Comparison of ENCODE assay signal across 15 cellular contexts in the genomic region with DNA sequence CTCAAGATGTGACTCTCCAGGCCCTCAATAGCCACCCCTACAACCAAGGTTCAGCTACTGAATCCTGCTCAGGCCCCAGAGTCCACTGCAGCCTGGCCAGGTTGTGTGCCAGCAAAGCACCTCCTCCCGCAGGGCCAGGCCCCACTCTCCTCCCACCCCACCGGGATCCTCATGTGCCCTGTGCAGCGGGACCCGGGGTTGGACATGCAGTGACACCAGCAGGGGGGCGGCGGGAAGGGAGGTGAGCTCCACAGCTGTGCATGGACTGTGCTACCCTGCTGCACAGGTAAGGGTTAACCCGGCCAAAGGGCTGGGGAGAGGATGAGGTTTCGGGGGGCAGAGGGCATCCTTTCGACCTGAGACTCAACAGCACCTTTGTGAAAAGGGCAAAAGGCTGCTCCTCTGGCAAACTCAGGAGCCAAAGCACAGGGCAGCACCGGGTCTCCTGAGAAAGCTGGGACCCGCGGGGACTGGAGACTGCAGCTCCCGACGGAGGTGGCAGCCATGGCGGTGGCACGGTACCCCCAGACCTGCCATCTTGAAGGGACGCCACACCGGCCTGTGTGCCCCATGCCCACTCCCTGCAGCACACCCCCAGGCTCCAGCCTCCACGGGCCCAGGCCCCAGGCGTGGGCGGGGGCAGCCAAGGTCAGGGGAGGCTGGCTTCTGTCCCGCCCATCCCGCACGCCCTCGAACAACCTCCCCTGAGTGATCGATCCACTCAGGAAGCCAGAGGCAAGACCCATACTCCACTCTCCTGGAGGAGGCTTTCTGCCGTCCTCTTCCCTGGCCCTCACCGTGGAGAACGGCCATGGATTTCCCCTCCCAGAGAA. TPM values are rescaled to one million over a fixed set of nuclear protein-coding genes. Genes with fewer than 3 reads are reported as not detected.
DNase-seq lines count a peak whose midpoint lies in the region; ATAC-seq, FAIRE-seq and TF ChIP-seq lines count a peak whose summit lies in the region.
"Had no signal": no experiment of that assay in that cellular context is flagged by ENCODE, and none has a peak within 500 bp of the region (broad histone marks: within the 10 kb centered on the region; RNA-seq: fewer than 3 reads in every experiment).

No MANE protein-coding gene starts in this region.

- no peak overlapping the region for H3K14ac ChIP-seq in trophoblast cell (ENCODE audit: low read length)

- POLR2A ChIA-PET in Panc1 (lab: Charles Lee), result no interaction called here
- POLR2A ChIA-PET in PC-3 (lab: Charles Lee; ENCODE audit: unreplicated experiment), result interaction anchor here (0.5 kb wide), 1 partner anchor 228 kb away, joined by 3 read pairs; no protein-coding TSS in a partner anchor

- no peak overlapping the region for H2BK120ac ChIP-seq in trophoblast cell (ENCODE audit: insufficient read depth, low read length, poor library complexity)

- no peak for FAIRE-seq in GM12891 (lab: Jason Lieb, UNC)

- H3K27ac ChIP-seq in 22Rv1, result peak overlapping the region; percentile 35; the same call in 1 of the 2 replicates
- peak overlapping the region; percentile 70 for H3K27ac ChIP-seq in Panc1 (ENCODE audit: low read length)
- peak overlapping the region in 3 of 4 donors; percentile 39 to 90 (median 65) for H3K27ac ChIP-seq in gastroesophageal sphincter
- no peak overlapping the region for H3K27ac ChIP-seq in trophoblast cell (ENCODE audit: low read depth, low read length)
- H3K27ac ChIP-seq in PC-3 (ENCODE audit: low read length), result no peak overlapping the region

- H3K79me2 ChIP-seq in trophoblast cell (ENCODE audit: control insufficient read depth, insufficient read depth, low read length, poor library complexity), result peaks cover 19% of the 10 kb centered on the region
- H3K79me2 ChIP-seq in PC-3 (ENCODE audit: low read length), result peaks cover 91% of the 10 kb centered on the region

- no peaks in the 10 kb centered on the region for H3K36me3 ChIP-seq in Panc1 (ENCODE audit: control insufficient read depth, insufficient read depth, low read length)
- H3K36me3 ChIP-seq in gastroesophageal sphincter, result no peaks in the 10 kb centered on the region
- H3K36me3 ChIP-seq in trophoblast cell (ENCODE audit: control insufficient read depth in 1 of 2, insufficient read depth in 2 of 2, low read length in 2 of 2), result peaks cover 3 to 9% of the 10 kb centered on the region in 2 experiments
- no peaks in the 10 kb centered on the region for H3K36me3 ChIP-seq in PC-3 (ENCODE audit: low read depth, low read length)

- BruUV-seq in Panc1 (replicated peaks; lab: Mats Ljungman, UMichigan) (no TSS peak), PC-3 (replicated peaks; lab: Mats Ljungman, UMichigan) (no TSS peak)

- no peak for TF ChIP-seq POLR2A in gastroesophageal sphincter (IDR thresholded peaks at IDR 0.05)
- no peak for TF ChIP-seq POLR2A in GM12891 (IDR thresholded peaks at IDR 0.05; ENCODE audit: low read depth, low read length)

- no peaks in the 10 kb centered on the region; the same call in 1 of the 2 replicates for H4K20me1 ChIP-seq in PC-3 (ENCODE audit: low read length)

- no peak overlapping the region for H4K12ac ChIP-seq in trophoblast cell (ENCODE audit: low read depth, low read length)

- H2AFZ ChIP-seq in trophoblast cell (ENCODE audit: insufficient read depth, low read length, poor library complexity) (no peak overlapping the region), PC-3 (ENCODE audit: low read length) (no peak overlapping the region)

- TF ChIP-seq EP300 in gastroesophageal sphincter (IDR thresholded peaks at IDR 0.05), result no peak

- H4K91ac ChIP-seq in trophoblast cell (ENCODE audit: low read depth, low read length), result no peak overlapping the region

- peaks cover 30% of the 10 kb centered on the region for H3K79me1 ChIP-seq in trophoblast cell (ENCODE audit: low read length)

- H2BK12ac ChIP-seq in trophoblast cell (ENCODE audit: low read length), result no peak overlapping the region

- intact Hi-C loops in Panc1 (cut with micrococcal nuclease; ENCODE audit: unreplicated experiment) (no loop called here), PC-3 (cut with micrococcal nuclease) (no loop called here)

- H3K23ac ChIP-seq in trophoblast cell (ENCODE audit: low read length), result no peak overlapping the region

- no peaks in the 10 kb centered on the region for H3K9me2 ChIP-seq in PC-3 (replicated peaks; ENCODE audit: low read length)

- H3K4me2 ChIP-seq in trophoblast cell (ENCODE audit: low read length) (no peak overlapping the region), PC-3 (ENCODE audit: low read length) (no peak overlapping the region)

- H3K4me3 ChIP-seq in Panc1 (ENCODE audit: low read depth in 2 of 2, low read length in 2 of 2) (no peak overlapping the region; a peak in 1 of 4 replicates), gastroesophageal sphincter (no peak overlapping the region), trophoblast cell (ENCODE audit: low read depth, low read length) (no peak overlapping the region), PC-3 (ENCODE audit: low read length) (no peak overlapping the region)

- H3K4ac ChIP-seq in trophoblast cell (ENCODE audit: low read depth, low read length), result peak overlapping the region; percentile 21

- ATAC-seq in Panc1 (no peak), gastroesophageal sphincter (no peak), PC-3 (no peak), GM21367 (IDR thresholded peaks at IDR 0.05; ENCODE audit: unreplicated experiment) (no peak)
- ATAC-seq: stimulated activated naive B cell treated with anti-CD40 and anti-IgM and Interleukin-4, amounts not matched to agents 10 μg/mL and 1 μg/mL and 100 μg/mL, for 72 hours had no signal

- H3F3A ChIP-seq in PC-3 (ENCODE audit: low read length, unreplicated experiment), result no peaks in the 10 kb centered on the region

- TF ChIP-seq CTCF in 22Rv1 (IDR thresholded peaks at IDR 0.05), result no peak
- no peak for TF ChIP-seq CTCF in Panc1 (IDR thresholded peaks at IDR 0.05)
- TF ChIP-seq CTCF in gastroesophageal sphincter (IDR thresholded peaks at IDR 0.05), result no peak
- TF ChIP-seq CTCF in PC-3 (conservative IDR thresholded peaks at IDR 0.05; ENCODE audit: low read depth, low read length), result no peak

- in situ Hi-C loops in Panc1 (cut with HindIII; ENCODE audit: low pct_unique_long_range_greater_than_20kb, low sequenced_read_pairs), result no loop called here

- H3K4me1 ChIP-seq in Panc1 (ENCODE audit: control insufficient read depth, insufficient read depth, low read length) (peaks cover 68% of the 10 kb centered on the region), gastroesophageal sphincter (peaks cover 0 to 100% (median 69%) of the 10 kb centered on the region in 3 donors), trophoblast cell (ENCODE audit: control insufficient read depth in 1 of 2, insufficient read depth in 2 of 2, low read length in 2 of 2) (peaks cover 41 to 50% of the 10 kb centered on the region in 2 experiments), PC-3 (ENCODE audit: insufficient read depth, low read length) (peaks cover 23% of the 10 kb centered on the region)

- WGBS in gastroesophageal sphincter (ENCODE audit: low coverage in 1 of 2), 2 donors, result 49 to 53% methylated on average over 4 to 8 of the region's 29 CpGs
- no CpG with 5 or more reads among the region's 29 CpGs for WGBS in trophoblast cell (ENCODE audit: extremely low coverage, insufficient coverage, insufficient read length)

- H3K9me3 ChIP-seq in Panc1 (ENCODE audit: control insufficient read depth, insufficient read depth, low read depth, low read length) (no peaks in the 10 kb centered on the region), gastroesophageal sphincter (no peaks in the 10 kb centered on the region), trophoblast cell (ENCODE audit: insufficient read depth, low read depth, low read length) (peaks cover 4% of the 10 kb centered on the region), PC-3 (ENCODE audit: low read length) (no peaks in the 10 kb centered on the region)

- H2BK5ac ChIP-seq in trophoblast cell (ENCODE audit: low read depth, low read length, poor library complexity), result no peak overlapping the region

- DNase-seq in Panc1 (ENCODE audit: low read depth, low spot score) (no peak), trophoblast cell (no peak), PC-3 (no peak), DMS153 (lab: John Stamatoyannopoulos, UW) (no peak), GM12891 (ENCODE audit: insufficient read length, low spot score) (no peak)
- DNase-seq: activated naive CD4-positive, alpha-beta T cell treated with Interleukin-2 at 50 U/mL for 16 hours; endodermal cell; H7; islet precursor cell; NCI-H1694 treated with DMSO at 0.1 percent for 48 hours; NCI-H526; stimulated activated naive B cell treated with anti-CD40 and anti-IgM and Interleukin-4, amounts not matched to agents 10 μg/mL and 1 μg/mL and 100 μg/mL, for 72 hours had no signal

- no peak overlapping the region for H4K8ac ChIP-seq in trophoblast cell (ENCODE audit: low read depth, low read length)

- H2AK5ac ChIP-seq in trophoblast cell (ENCODE audit: low read length), result no peak overlapping the region

- H3K9ac ChIP-seq in trophoblast cell (ENCODE audit: low read length) (no peak overlapping the region), PC-3 (ENCODE audit: low read length) (no peak overlapping the region)

- H3K27me3 ChIP-seq in Panc1 (ENCODE audit: control insufficient read depth, insufficient read depth, low read length) (no peaks in the 10 kb centered on the region), gastroesophageal sphincter (no peaks in the 10 kb centered on the region), trophoblast cell (ENCODE audit: insufficient read depth, low read length) (no peaks in the 10 kb centered on the region), PC-3 (ENCODE audit: low read length) (no peaks in the 10 kb centered on the region)

- H3K18ac ChIP-seq in trophoblast cell (ENCODE audit: low read length), result peak overlapping the region; percentile 23

- CTCF ChIA-PET in Panc1 (lab: Charles Lee), result interaction anchor here (0.6 kb wide), 1 partner anchor 99 kb away, joined by 7 read pairs; no protein-coding TSS in a partner anchor
- CTCF ChIA-PET in PC-3 (lab: Charles Lee), result no interaction called here

RNA-seq across cellular contexts. Expression of gene PLXNB2, which starts 10.6 kb away (rescaled TPM):
- 227 TPM for total RNA-seq in Panc1 (2021; ENCODE audit: unreplicated experiment)
- 239 TPM for polyA plus RNA-seq in Panc1 (2012; ENCODE audit: insufficient read length)
- 100 to 1,000 TPM in 2 of 4 donors, 10 to 100 TPM in 2; 93.2 to 207 (median 102) TPM for total RNA-seq in gastroesophageal sphincter
- polyA plus RNA-seq in trophoblast cell (2013), result 61.9 and 66.1 TPM in 2 replicates
- total RNA-seq in PC-3 (2014; rRNA removed), result 68.2 and 82.9 TPM in 2 replicates
- polyA plus RNA-seq in GM12891 (2012; ENCODE audit: low read depth, missing spikeins), result 57.5 TPM

RNA-seq across cellular contexts. Expression of gene MAPK11, which starts 26.7 kb away (rescaled TPM):
- total RNA-seq in Panc1 (2021; ENCODE audit: unreplicated experiment), result 77.7 TPM
- polyA plus RNA-seq in Panc1 (2012; ENCODE audit: insufficient read length), result 105 TPM
- 10 to 100 TPM in 2 of 4 donors, 1 to 10 TPM in 2; 6.8 to 11.5 (median 10.4) TPM for total RNA-seq in gastroesophageal sphincter
- polyA plus RNA-seq in trophoblast cell (2013), result 0.15 and 0.29 TPM in 2 replicates
- 7.0 and 7.6 TPM in 2 replicates for total RNA-seq in PC-3 (2014; rRNA removed)
- 4.8 TPM for polyA plus RNA-seq in GM12891 (2012; ENCODE audit: low read depth, missing spikeins)

RNA-seq across cellular contexts. Expression of gene DENND6B, which starts 29.9 kb away (rescaled TPM):
- 5.8 TPM for total RNA-seq in Panc1 (2021; ENCODE audit: unreplicated experiment)
- 7.2 TPM for polyA plus RNA-seq in Panc1 (2012; ENCODE audit: insufficient read length)
- 1 to 10 TPM; 2.0 to 4.8 (median 2.8) TPM for total RNA-seq in gastroesophageal sphincter
- polyA plus RNA-seq in trophoblast cell (2013), result 0.97 and 1.2 TPM in 2 replicates
- total RNA-seq in PC-3 (2014; rRNA removed), result 1.1 and 1.7 TPM in 2 replicates
- 12.4 TPM for polyA plus RNA-seq in GM12891 (2012; ENCODE audit: low read depth, missing spikeins)

RNA-seq across cellular contexts. Expression of gene MAPK12, which starts 35.4 kb away (rescaled TPM):
- total RNA-seq in Panc1 (2021; ENCODE audit: unreplicated experiment) (74.6 TPM), gastroesophageal sphincter (10 to 100 TPM; 10.1 to 18.4 (median 14.0) TPM), PC-3 (2014; rRNA removed) (22.4 and 22.5 TPM in 2 replicates)
- polyA plus RNA-seq in Panc1 (2012; ENCODE audit: insufficient read length), result 81.1 TPM
- polyA plus RNA-seq in trophoblast cell (2013), result 2.5 and 2.7 TPM in 2 replicates
- 11.3 TPM for polyA plus RNA-seq in GM12891 (2012; ENCODE audit: low read depth, missing spikeins)

RNA-seq across cellular contexts. Expression of gene HDAC10, which starts 45.8 kb away (rescaled TPM):
- total RNA-seq in Panc1 (2021; ENCODE audit: unreplicated experiment), result 71.3 TPM
- 74.6 TPM for polyA plus RNA-seq in Panc1 (2012; ENCODE audit: insufficient read length)
- total RNA-seq in gastroesophageal sphincter, result 10 to 100 TPM in 3 of 4 donors, 1 to 10 TPM in 1; 9.4 to 24.7 (median 12.5) TPM
- polyA plus RNA-seq in trophoblast cell (2013), result 16.1 TPM in 2 replicates
- total RNA-seq in PC-3 (2014; rRNA removed), result 25.8 and 34.5 TPM in 2 replicates
- polyA plus RNA-seq in GM12891 (2012; ENCODE audit: low read depth, missing spikeins), result 32.6 TPM

Comparison
In these comparisons a context has a peak if more than half of its experiments do, and no peak if none do; other contexts are left out.
1. H3K27ac ChIP-seq: peak in 22Rv1 (single experiment), Panc1 (single experiment) and gastroesophageal sphincter (3 of 4); none in trophoblast cell (single experiment) and PC-3 (single experiment).